In genomic region chr1:58779059-58779754, GRCh38 we compare ENCODE assay signal across 11 cellular contexts. TPM values are rescaled to one million over a fixed set of nuclear protein-coding genes. Genes with fewer than 3 reads are reported as not detected.
DNase-seq lines count a peak whose midpoint lies in the region; ATAC-seq and TF ChIP-seq lines count a peak whose summit lies in the region.
"Had no signal": no experiment of that assay in that cellular context is flagged by ENCODE, and none has a peak within 500 bp of the region (broad histone marks: within the 10 kb centered on the region; RNA-seq: fewer than 3 reads in every experiment).

No MANE protein-coding gene starts in this region.

- ATAC-seq in heart left ventricle (no peak), right cardiac atrium (no peak)

- TF ChIP-seq POLR2A in heart left ventricle (IDR thresholded peaks at IDR 0.05) = no peak

- H3K27me3 ChIP-seq in heart left ventricle (no peaks in the 10 kb centered on the region), right cardiac atrium (ENCODE audit: control insufficient read depth, insufficient read depth) (no peaks in the 10 kb centered on the region), tibial artery (no peaks in the 10 kb centered on the region)
- H3K27me3 ChIP-seq: upper lobe of left lung had no signal

- H3K4me1 ChIP-seq in heart left ventricle = peaks cover 0 to 25% (median 14%) of the 10 kb centered on the region in 12 donors
- H3K4me1 ChIP-seq in right cardiac atrium (ENCODE audit: control insufficient read depth, insufficient read depth, low read length) = no peaks in the 10 kb centered on the region
- peaks cover 0 to 26% (median 11%) of the 10 kb centered on the region in 4 donors for H3K4me1 ChIP-seq in tibial artery

- H3K9me3 ChIP-seq in heart left ventricle (no peaks in the 10 kb centered on the region), right cardiac atrium (ENCODE audit: control insufficient read depth, low read length) (no peaks in the 10 kb centered on the region), tibial artery (no peaks in the 10 kb centered on the region)
- H3K9me3 ChIP-seq: upper lobe of left lung had no signal

- no peak for TF ChIP-seq CTCF in heart left ventricle (IDR thresholded peaks at IDR 0.05)
- TF ChIP-seq CTCF in tibial artery (IDR thresholded peaks at IDR 0.05) = no peak

- intact Hi-C loops in heart left ventricle (cut with DNase I) = loop anchor here in 4 of 10 donors (5.0 to 10.0 kb wide), 5 partner anchors 37 to 976 kb away; no protein-coding TSS in a partner anchor
- intact Hi-C loops in right cardiac atrium (cut with DNase I) = no loop called here
- intact Hi-C loops in tibial artery (cut with DNase I; ENCODE audit: low total_unique reads) = no loop called here

- peaks cover 0 to 15% (median 7%) of the 10 kb centered on the region in 9 donors for H3K36me3 ChIP-seq in heart left ventricle
- peaks cover 0 to 4% (median 0%) of the 10 kb centered on the region in 3 donors for H3K36me3 ChIP-seq in tibial artery

- 24 to 62% (median 48%) methylated on average over 2 of the region's 2 CpGs for WGBS in heart left ventricle, 4 donors
- WGBS in right cardiac atrium = 64% methylated on average over 2 of the region's 2 CpGs

- H3K4me3 ChIP-seq in heart left ventricle (peak overlapping the region in 2 of 12 donors; percentile 96 to 97), right cardiac atrium (ENCODE audit: low read length) (no peak overlapping the region), tibial artery (no peak overlapping the region)

- H3K27ac ChIP-seq in heart left ventricle (peak overlapping the region in 7 of 12 donors; percentile 28 to 100 (median 97)), right cardiac atrium (ENCODE audit: low read length) (no peak overlapping the region), tibial artery (peak overlapping the region; percentile 100)

- no peak for DNase-seq in heart left ventricle
- DNase-seq in right cardiac atrium = no peak
- DNase-seq in astrocyte of the hippocampus (ENCODE audit: low read depth, low spot score) = peak; percentile 54
- DNase-seq in left kidney (ENCODE audit: low read depth, low spot score) = peak; percentile 28
- no peak for DNase-seq in tibial artery
- DNase-seq in SK-N-DZ (ENCODE audit: low spot score) = no peak
- DNase-seq in 8988T = no peak
- DNase-seq in AG08396 (ENCODE audit: low spot score) = no peak
- DNase-seq: activated CD4-positive, alpha-beta T cell treated with anti-CD3 and anti-CD28 coated beads, Interleukin-2, amount 50 U/mL, for 48 hours; GDM1 had no signal

RNA-seq across cellular contexts. Expression of gene JUN, which starts 4.6 kb away (rescaled TPM):
- 100 to 1,000 TPM in 1 of 9 donors, 10 to 100 TPM in 8; 57.1 to 128 (median 82.8) TPM for total RNA-seq in heart left ventricle
- polyA plus RNA-seq in heart left ventricle = 100 to 1,000 TPM in 1 of 2 donors, 10 to 100 TPM in 1; 71.6 to 133 TPM
- total RNA-seq in right cardiac atrium = 10 to 100 TPM; 41.1 to 69.8 (median 50.7) TPM
- 211 TPM for polyA plus RNA-seq in right cardiac atrium
- polyA plus RNA-seq in SK-N-DZ (2014; cell fraction: cytosol; rRNA removed) = 20.6 and 20.9 TPM in 2 replicates
- 11.6 and 14.7 TPM in 2 replicates for polyA plus RNA-seq in SK-N-DZ (2014; cell fraction: nucleus; rRNA removed)

Comparison
In these comparisons a context has a peak if more than half of its experiments do, and no peak if none do; other contexts are left out.
1. DNase-seq: peak in astrocyte of the hippocampus (single experiment) and left kidney (single experiment); none in heart left ventricle (0 of 5), right cardiac atrium (0 of 3), tibial artery (0 of 2), SK-N-DZ (single experiment), 8988T (single experiment) and AG08396 (single experiment).